8 cellular contexts compared by ENCODE assay signal in the genomic region with DNA sequence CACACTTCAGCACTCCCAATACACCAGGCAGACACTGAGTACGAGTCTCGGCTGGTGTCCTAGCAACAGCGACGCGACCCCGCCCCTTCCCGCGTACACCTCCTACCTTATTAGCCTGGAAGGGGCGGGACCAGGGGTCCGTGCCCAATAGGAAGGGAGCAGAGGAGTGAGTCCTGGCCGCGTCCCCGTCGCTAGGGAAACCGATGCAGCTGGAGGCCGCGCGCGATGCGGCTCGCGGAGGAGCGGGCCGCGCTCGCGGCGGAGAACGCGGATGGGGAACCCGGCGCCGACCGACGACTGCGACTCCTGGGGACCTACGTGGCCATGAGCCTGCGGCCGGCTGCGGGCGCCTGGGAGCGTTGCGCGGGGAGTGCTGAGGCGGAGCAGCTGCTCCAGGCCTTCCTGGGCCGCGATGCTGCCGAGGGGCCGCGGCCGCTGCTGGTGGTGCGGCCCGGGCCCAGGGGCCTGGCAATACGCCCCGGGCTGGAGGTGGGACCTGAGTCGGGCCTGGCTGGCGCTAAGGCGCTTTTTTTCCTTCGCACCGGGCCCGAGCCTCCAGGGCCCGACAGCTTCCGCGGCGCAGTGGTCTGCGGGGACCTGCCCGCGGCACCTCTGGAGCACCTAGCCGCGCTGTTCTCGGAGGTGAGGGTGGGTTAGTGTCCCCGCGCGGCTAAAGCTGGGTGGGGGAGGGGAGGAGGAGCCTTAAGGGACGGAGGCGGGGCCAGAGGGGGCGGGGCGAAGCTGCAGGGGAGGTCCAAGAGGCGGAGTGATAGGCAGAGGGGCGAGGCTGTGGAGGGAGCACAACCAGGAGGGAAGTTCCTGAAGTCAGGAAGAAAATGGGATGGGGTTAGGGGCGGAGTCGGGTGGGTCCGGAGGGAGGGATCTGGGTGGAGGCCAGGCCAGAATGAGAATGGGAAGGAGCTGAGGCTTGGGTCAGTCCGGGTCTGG.
DNase-seq lines count a peak whose midpoint lies in the region; TF ChIP-seq lines count a peak whose summit lies in the region.

Gene DNAH9, plus strand, starts transcription at position 197 of the 948 bp plus-strand sequence. Its CDS starts 29 bp downstream, at position 226.

- H3K4me3 ChIP-seq in astrocyte of the spinal cord (ENCODE audit: low read depth, low read length) (peak within 1 kb of the TSS; percentile 2), iPS-11a (ENCODE audit: low read depth, low read length) (peak within 1 kb of the TSS; percentile 68), rectal smooth muscle tissue (ENCODE audit: low read length) (peak within 1 kb of the TSS; percentile 72)

- no peak within 1 kb of the TSS for H3K9ac ChIP-seq in rectal smooth muscle tissue (ENCODE audit: low read length)

- peak within 1 kb of the TSS; percentile 12 for H3K27ac ChIP-seq in rectal smooth muscle tissue (ENCODE audit: low read depth, low read length)

- DNase-seq in C1 segment of cervical spinal cord (lab: John Stamatoyannopoulos, UW) (peak in 13 of 14 donors; percentile 2 to 88 (median 66)), NCI-H1436 (lab: John Stamatoyannopoulos, UW) (peak; percentile 87), astrocyte of the spinal cord (ENCODE audit: low read depth, low spot score) (peak; percentile 22), GM19240 (ENCODE audit: insufficient read length, low spot score) (no peak), NCI-H2107 (lab: John Stamatoyannopoulos, UW) (no peak), RKO (ENCODE audit: low spot score) (no peak)

- no peaks in the 10 kb centered on the region for H3K4me1 ChIP-seq in rectal smooth muscle tissue (ENCODE audit: control insufficient read depth, insufficient read depth, low read length)

- no peak for TF ChIP-seq CTCF in astrocyte of the spinal cord (IDR thresholded peaks at IDR 0.05; ENCODE audit: low read depth, low read length)

- no peaks in the 10 kb centered on the region for H3K27me3 ChIP-seq in rectal smooth muscle tissue (ENCODE audit: control insufficient read depth, insufficient read depth, low read length)

- H3K36me3 ChIP-seq in rectal smooth muscle tissue (ENCODE audit: control insufficient read depth, insufficient read depth, low read length) = no peaks in the 10 kb centered on the region

- in situ Hi-C loops in astrocyte of the spinal cord (cut with HindIII; ENCODE audit: low sequenced_read_pairs) = no loop called here

Comparison
In these comparisons a context has a peak if more than half of its experiments do, and no peak if none do; other contexts are left out.
1. DNase-seq: peak in C1 segment of cervical spinal cord (13 of 14), NCI-H1436 (single experiment) and astrocyte of the spinal cord (single experiment); none in GM19240 (single experiment), NCI-H2107 (single experiment) and RKO (single experiment).
2. H3K4me3 ChIP-seq: peak in every context shown above with its lines; median percentile 72 in rectal smooth muscle tissue; 68 in iPS-11a; 2 in astrocyte of the spinal cord.